ENCODE assay signal across 8 cellular contexts in the genomic region with DNA sequence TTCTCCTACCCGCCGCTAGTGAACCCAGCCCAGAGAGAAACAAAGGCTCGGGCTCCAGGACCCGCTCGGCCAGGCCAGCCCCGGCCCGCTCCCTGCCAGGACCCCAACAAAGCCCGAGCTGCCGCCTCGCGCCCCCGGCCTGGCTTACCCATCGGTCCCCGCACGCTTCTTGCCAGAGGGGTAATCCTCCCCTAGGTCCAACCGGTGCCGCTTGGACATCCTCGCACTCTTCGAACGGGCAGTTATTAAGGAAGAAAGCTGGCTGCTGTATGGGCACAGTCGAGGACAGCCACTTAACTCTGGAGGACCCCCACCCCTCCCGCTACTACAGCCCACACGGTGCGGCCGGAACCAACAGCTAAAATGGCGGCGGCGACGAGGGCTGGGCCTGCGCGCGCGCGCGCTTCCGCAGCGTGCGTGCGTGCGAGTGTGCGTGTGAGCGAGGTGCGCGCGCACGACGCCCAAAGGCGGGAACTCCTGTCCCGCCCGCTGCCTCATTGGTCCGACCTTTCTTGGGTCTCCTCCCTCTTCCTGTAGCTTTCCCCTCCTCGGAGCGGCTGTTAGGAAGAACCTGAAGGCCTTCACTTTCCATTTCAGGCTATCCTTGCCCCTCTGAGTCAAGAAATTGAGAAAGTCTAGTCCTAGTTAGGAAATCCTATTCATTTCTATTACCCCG. TPM values are rescaled to one million over a fixed set of nuclear protein-coding genes. Genes with fewer than 3 reads are reported as not detected.
A peak's percentile ranks its signal among the peaks of the same experiment; 100 is the strongest.
DNase-seq lines count a peak whose midpoint lies in the region; ATAC-seq and TF ChIP-seq lines count a peak whose summit lies in the region.

A gene (minus strand): TSS at position 380 of the 676 bp plus-strand sequence. CDS start 161 bp downstream, at position 219.

- no peak for TF ChIP-seq CTCF in GM13977 (IDR thresholded peaks at IDR 0.05; ENCODE audit: extremely low read depth, insufficient read depth, missing control alignments)
- no peak for TF ChIP-seq CTCF in upper lobe of right lung (IDR thresholded peaks at IDR 0.05)

- H3K27ac Mint-ChIP-seq in T-helper 1 cell treated with Interleukin-12 subunit alpha and Interleukin-12 subunit beta and Interleukin-4 antibody, amounts not matched to agents 30 μg/mL and 1 μg/mL, for 36 hours = peak within 1 kb of the TSS; percentile 98

- H3K4me1 ChIP-seq in upper lobe of right lung = peaks cover 14% of the 10 kb centered on the region

- H3K36me3 ChIP-seq in upper lobe of right lung = peaks cover 3% of the 10 kb centered on the region

- peaks cover 21% of the 10 kb centered on the region for H3K36me3 Mint-ChIP-seq in T-helper 1 cell treated with Interleukin-12 subunit alpha and Interleukin-12 subunit beta and Interleukin-4 antibody, amounts not matched to agents 30 μg/mL and 1 μg/mL, for 36 hours (ENCODE audit: low read depth)

- in situ Hi-C loops in GM13977 (cut with MboI; ENCODE audit: low pct_unique_long_range_greater_than_20kb, low sequenced_read_pairs, unreplicated experiment) = no loop called here

- peak within 1 kb of the TSS; percentile 100 for H3K4me3 Mint-ChIP-seq in T-helper 1 cell treated with Interleukin-12 subunit alpha and Interleukin-12 subunit beta and Interleukin-4 antibody, amounts not matched to agents 30 μg/mL and 1 μg/mL, for 36 hours

- ATAC-seq in HG02884 (IDR thresholded peaks at IDR 0.05; ENCODE audit: unreplicated experiment) = peak; percentile 83
- ATAC-seq in left cardiac atrium = peak; percentile 97 to 99
- peak; percentile 98 for ATAC-seq in upper lobe of right lung

- H3K27me3 Mint-ChIP-seq in T-helper 1 cell treated with Interleukin-12 subunit alpha and Interleukin-12 subunit beta and Interleukin-4 antibody, amounts not matched to agents 30 μg/mL and 1 μg/mL, for 36 hours (ENCODE audit: low read depth) = no peaks in the 10 kb centered on the region

- DNase-seq in GM13977 (ENCODE audit: low spot score) = peak; percentile 93
- peak; percentile 86 for DNase-seq in NCI-H1694 (lab: John Stamatoyannopoulos, UW)
- DNase-seq in amygdala (lab: John Stamatoyannopoulos, UW) = peak; percentile 50 to 97 (median 90)
- peak; percentile 97 for DNase-seq in left cardiac atrium
- peak; percentile 99 for DNase-seq in posterior vena cava (ENCODE audit: low spot score)
- DNase-seq in upper lobe of right lung = peak; percentile 98

- H3K4me1 Mint-ChIP-seq in T-helper 1 cell treated with Interleukin-12 subunit alpha and Interleukin-12 subunit beta and Interleukin-4 antibody, amounts not matched to agents 30 μg/mL and 1 μg/mL, for 36 hours (ENCODE audit: low read depth) = peaks cover 28% of the 10 kb centered on the region

- peak within 1 kb of the TSS; percentile 97 for H3K27ac ChIP-seq in upper lobe of right lung

- no peaks in the 10 kb centered on the region for H3K9me3 ChIP-seq in upper lobe of right lung

- no peaks in the 10 kb centered on the region for H3K27me3 ChIP-seq in upper lobe of right lung

- H3K4me3 ChIP-seq in upper lobe of right lung = peak within 1 kb of the TSS; percentile 85

- intact Hi-C loops in left cardiac atrium (cut with DNase I) = loop anchor here in 1 of 2 donors (10.0 kb wide), 1 partner anchor 210 kb away; a partner anchor contains a TSS
- intact Hi-C loops in posterior vena cava (cut with DNase I) = loop anchor here in 1 of 2 donors (10.0 kb wide), 2 partner anchors 210 to 410 kb away; a partner anchor contains a TSS
- intact Hi-C loops in upper lobe of right lung (cut with DNase I) = no loop called here

- peaks cover 6% of the 10 kb centered on the region for H3K9me3 Mint-ChIP-seq in T-helper 1 cell treated with Interleukin-12 subunit alpha and Interleukin-12 subunit beta and Interleukin-4 antibody, amounts not matched to agents 30 μg/mL and 1 μg/mL, for 36 hours

RNA-seq across cellular contexts. Expression of the gene that starts here (rescaled TPM):
- total RNA-seq in left cardiac atrium = 10 to 100 TPM; 53.2 to 87.3 TPM
- total RNA-seq in posterior vena cava = 10 to 100 TPM; 81.7 to 99.2 TPM
- 101 TPM for total RNA-seq in upper lobe of right lung

Comparison
In these comparisons a context has a peak if more than half of its experiments do, and no peak if none do; other contexts are left out.
1. Peak in every context shown above with its lines: DNase-seq, ATAC-seq, H3K4me3 ChIP-seq and H3K27ac ChIP-seq.